Comparison of ENCODE assay signal across 1 cellular context in the genomic region with DNA sequence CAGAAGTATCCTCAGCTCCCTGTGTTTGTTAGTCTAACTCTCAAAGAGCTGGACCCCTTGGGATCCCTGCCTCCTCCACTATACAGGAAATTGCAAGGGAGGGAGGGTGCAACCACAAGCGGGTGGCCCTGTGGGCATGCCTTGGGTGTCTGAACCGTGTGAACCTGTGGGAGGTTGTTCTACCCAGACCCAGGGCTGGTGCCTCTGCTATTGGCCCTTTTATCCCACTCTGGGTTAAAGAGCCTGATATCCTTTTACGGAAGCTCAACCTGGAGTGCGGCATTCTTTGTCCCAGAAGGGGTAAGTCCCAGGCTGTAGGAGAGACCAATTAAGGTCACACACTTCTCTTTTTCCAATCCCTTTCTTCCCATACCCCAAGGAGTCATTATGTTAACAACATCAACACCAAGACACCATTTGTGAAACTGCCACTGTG.
TF ChIP-seq lines count a peak whose summit lies in the region.

No MANE protein-coding gene starts in this region.

TF ChIP-seq in H1, 55 proteins besides CTCF, POLR2A, EP300 and RAD21 (continued from another document):
- TF ChIP-seq CHD1 (IDR thresholded peaks at IDR 0.05; ENCODE audit: low read depth, low read length), result no peak
- TF ChIP-seq, protein P1, sequence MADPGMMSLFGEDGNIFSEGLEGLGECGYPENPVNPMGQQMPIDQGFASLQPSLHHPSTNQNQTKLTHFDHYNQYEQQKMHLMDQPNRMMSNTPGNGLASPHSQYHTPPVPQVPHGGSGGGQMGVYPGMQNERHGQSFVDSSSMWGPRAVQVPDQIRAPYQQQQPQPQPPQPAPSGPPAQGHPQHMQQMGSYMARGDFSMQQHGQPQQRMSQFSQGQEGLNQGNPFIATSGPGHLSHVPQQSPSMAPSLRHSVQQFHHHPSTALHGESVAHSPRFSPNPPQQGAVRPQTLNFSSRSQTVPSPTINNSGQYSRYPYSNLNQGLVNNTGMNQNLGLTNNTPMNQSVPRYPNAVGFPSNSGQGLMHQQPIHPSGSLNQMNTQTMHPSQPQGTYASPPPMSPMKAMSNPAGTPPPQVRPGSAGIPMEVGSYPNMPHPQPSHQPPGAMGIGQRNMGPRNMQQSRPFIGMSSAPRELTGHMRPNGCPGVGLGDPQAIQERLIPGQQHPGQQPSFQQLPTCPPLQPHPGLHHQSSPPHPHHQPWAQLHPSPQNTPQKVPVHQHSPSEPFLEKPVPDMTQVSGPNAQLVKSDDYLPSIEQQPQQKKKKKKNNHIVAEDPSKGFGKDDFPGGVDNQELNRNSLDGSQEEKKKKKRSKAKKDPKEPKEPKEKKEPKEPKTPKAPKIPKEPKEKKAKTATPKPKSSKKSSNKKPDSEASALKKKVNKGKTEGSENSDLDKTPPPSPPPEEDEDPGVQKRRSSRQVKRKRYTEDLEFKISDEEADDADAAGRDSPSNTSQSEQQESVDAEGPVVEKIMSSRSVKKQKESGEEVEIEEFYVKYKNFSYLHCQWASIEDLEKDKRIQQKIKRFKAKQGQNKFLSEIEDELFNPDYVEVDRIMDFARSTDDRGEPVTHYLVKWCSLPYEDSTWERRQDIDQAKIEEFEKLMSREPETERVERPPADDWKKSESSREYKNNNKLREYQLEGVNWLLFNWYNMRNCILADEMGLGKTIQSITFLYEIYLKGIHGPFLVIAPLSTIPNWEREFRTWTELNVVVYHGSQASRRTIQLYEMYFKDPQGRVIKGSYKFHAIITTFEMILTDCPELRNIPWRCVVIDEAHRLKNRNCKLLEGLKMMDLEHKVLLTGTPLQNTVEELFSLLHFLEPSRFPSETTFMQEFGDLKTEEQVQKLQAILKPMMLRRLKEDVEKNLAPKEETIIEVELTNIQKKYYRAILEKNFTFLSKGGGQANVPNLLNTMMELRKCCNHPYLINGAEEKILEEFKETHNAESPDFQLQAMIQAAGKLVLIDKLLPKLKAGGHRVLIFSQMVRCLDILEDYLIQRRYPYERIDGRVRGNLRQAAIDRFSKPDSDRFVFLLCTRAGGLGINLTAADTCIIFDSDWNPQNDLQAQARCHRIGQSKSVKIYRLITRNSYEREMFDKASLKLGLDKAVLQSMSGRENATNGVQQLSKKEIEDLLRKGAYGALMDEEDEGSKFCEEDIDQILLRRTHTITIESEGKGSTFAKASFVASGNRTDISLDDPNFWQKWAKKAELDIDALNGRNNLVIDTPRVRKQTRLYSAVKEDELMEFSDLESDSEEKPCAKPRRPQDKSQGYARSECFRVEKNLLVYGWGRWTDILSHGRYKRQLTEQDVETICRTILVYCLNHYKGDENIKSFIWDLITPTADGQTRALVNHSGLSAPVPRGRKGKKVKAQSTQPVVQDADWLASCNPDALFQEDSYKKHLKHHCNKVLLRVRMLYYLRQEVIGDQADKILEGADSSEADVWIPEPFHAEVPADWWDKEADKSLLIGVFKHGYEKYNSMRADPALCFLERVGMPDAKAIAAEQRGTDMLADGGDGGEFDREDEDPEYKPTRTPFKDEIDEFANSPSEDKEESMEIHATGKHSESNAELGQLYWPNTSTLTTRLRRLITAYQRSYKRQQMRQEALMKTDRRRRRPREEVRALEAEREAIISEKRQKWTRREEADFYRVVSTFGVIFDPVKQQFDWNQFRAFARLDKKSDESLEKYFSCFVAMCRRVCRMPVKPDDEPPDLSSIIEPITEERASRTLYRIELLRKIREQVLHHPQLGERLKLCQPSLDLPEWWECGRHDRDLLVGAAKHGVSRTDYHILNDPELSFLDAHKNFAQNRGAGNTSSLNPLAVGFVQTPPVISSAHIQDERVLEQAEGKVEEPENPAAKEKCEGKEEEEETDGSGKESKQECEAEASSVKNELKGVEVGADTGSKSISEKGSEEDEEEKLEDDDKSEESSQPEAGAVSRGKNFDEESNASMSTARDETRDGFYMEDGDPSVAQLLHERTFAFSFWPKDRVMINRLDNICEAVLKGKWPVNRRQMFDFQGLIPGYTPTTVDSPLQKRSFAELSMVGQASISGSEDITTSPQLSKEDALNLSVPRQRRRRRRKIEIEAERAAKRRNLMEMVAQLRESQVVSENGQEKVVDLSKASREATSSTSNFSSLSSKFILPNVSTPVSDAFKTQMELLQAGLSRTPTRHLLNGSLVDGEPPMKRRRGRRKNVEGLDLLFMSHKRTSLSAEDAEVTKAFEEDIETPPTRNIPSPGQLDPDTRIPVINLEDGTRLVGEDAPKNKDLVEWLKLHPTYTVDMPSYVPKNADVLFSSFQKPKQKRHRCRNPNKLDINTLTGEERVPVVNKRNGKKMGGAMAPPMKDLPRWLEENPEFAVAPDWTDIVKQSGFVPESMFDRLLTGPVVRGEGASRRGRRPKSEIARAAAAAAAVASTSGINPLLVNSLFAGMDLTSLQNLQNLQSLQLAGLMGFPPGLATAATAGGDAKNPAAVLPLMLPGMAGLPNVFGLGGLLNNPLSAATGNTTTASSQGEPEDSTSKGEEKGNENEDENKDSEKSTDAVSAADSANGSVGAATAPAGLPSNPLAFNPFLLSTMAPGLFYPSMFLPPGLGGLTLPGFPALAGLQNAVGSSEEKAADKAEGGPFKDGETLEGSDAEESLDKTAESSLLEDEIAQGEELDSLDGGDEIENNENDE (IDR thresholded peaks at IDR 0.05; ENCODE audit: insufficient replicate concordance, low read length), result no peak
